In genomic region chr14:72545411-72546311, GRCh38 we compare ENCODE assay signal across 11 cellular contexts.
A peak's percentile ranks its signal among the peaks of the same experiment; 100 is the strongest.
DNase-seq lines count a peak whose midpoint lies in the region; ATAC-seq and TF ChIP-seq lines count a peak whose summit lies in the region.
"Had no signal": no experiment of that assay in that cellular context is flagged by ENCODE, and none has a peak within 500 bp of the region (broad histone marks: within the 10 kb centered on the region; RNA-seq: fewer than 3 reads in every experiment).

No MANE protein-coding gene starts in this region.

- TF ChIP-seq POLR2A in GM18505 (IDR thresholded peaks at IDR 0.05; ENCODE audit: borderline replicate concordance, extremely low read depth, insufficient read depth, insufficient read length), result no peak

- no peaks in the 10 kb centered on the region for H3K9me3 ChIP-seq in psoas muscle

- no peaks in the 10 kb centered on the region for H3K36me3 ChIP-seq in psoas muscle (ENCODE audit: insufficient read depth in 1 of 2, low read depth in 1 of 2)

- ATAC-seq in psoas muscle (peak in 3 of 4 donors; percentile 23 to 60 (median 46)), GM18505 (IDR thresholded peaks at IDR 0.05; ENCODE audit: unreplicated experiment) (no peak), HG03565 (IDR thresholded peaks at IDR 0.05; ENCODE audit: unreplicated experiment) (no peak), GM18517 (IDR thresholded peaks at IDR 0.05; ENCODE audit: unreplicated experiment) (no peak)
- ATAC-seq: SK-N-SH treated with all-trans-retinoic acid at 6 μM for 48 hours had no signal

- H3K27me3 ChIP-seq in psoas muscle (ENCODE audit: insufficient read depth in 3 of 3, low read length in 2 of 3), result no peaks in the 10 kb centered on the region

- DNase-seq in G401 (ENCODE audit: low spot score) (peak; percentile 63), NCI-H1694 treated with DMSO at 0.1 percent for 48 hours (lab: John Stamatoyannopoulos, UW) (peak; percentile 87), epithelial cell of proximal tubule (ENCODE audit: low read depth) (no peak), psoas muscle (no peak), cortex of kidney (lab: John Stamatoyannopoulos, UW) (no peak)
- DNase-seq: Kasumi-1, NCI-H2029 treated with DMSO at 0.1 percent for 48 hours had no signal

- intact Hi-C loops in psoas muscle (cut with DNase I), result loop anchor here in 1 of 2 donors (5.0 kb wide), 1 partner anchor 97 kb away; no protein-coding TSS in a partner anchor

- H3K4me1 ChIP-seq in psoas muscle, result peaks cover 26% of the 10 kb centered on the region

- in situ Hi-C loops in G401 (cut with HindIII; ENCODE audit: low sequenced_read_pairs), result no loop called here

- H3K4me3 ChIP-seq in epithelial cell of proximal tubule (ENCODE audit: low read depth, low read length) (no peak overlapping the region), psoas muscle (no peak overlapping the region)

- WGBS in psoas muscle, 3 donors, result 62 to 73% (median 62%) methylated on average over 13 of the region's 13 CpGs

- no peak overlapping the region for H3K27ac ChIP-seq in psoas muscle

- TF ChIP-seq CTCF in epithelial cell of proximal tubule (conservative IDR thresholded peaks at IDR 0.05; ENCODE audit: low read depth, low read length) (peak; percentile 22), psoas muscle (IDR thresholded peaks at IDR 0.05) (no peak)

Comparison
In these comparisons a context has a peak if more than half of its experiments do, and no peak if none do; other contexts are left out.
1. DNase-seq: peak in G401 (single experiment) and NCI-H1694 treated with DMSO at 0.1 percent for 48 hours (single experiment); none in epithelial cell of proximal tubule (single experiment), psoas muscle (0 of 2) and cortex of kidney (single experiment).
2. ATAC-seq: peak in psoas muscle (3 of 4); none in GM18505 (single experiment), HG03565 (single experiment) and GM18517 (single experiment).